In genomic region chr11:71787014-71787823, GRCh38 we compare ENCODE assay signal across 8 cellular contexts. TPM values are rescaled to one million over a fixed set of nuclear protein-coding genes. Genes with fewer than 3 reads are reported as not detected.
A peak's percentile ranks its signal among the peaks of the same experiment; 100 is the strongest.
DNase-seq lines count a peak whose midpoint lies in the region; ATAC-seq and TF ChIP-seq lines count a peak whose summit lies in the region.

No MANE protein-coding gene starts in this region.

- CTCF ChIA-PET in activated CD8-positive, alpha-beta memory T cell treated with anti-CD3 and anti-CD28 coated beads, Interleukin-2, amount 10 ng/mL, durations not matched to agents 7 days and 5 days (lab: Charles Lee): interaction anchor here (0.6 to 1.0 kb wide), 3 partner anchors 13 to 1581 kb away, joined by 3 to 4 read pairs (median 3); no protein-coding TSS in a partner anchor

- H3K27ac Mint-ChIP-seq in activated CD8-positive, alpha-beta memory T cell treated with anti-CD3 and anti-CD28 coated beads, Interleukin-2, amount 10 ng/mL, durations not matched to agents 7 days and 5 days: peak overlapping the region; percentile 97
- H3K27ac Mint-ChIP-seq in endodermal cell: peak overlapping the region; percentile 97

- H3K4me1 ChIP-seq in endodermal cell (ENCODE audit: control insufficient read depth, insufficient read depth, low read length) (no peaks in the 10 kb centered on the region), mesodermal cell (ENCODE audit: control insufficient read depth, insufficient read depth, low read length, poor library complexity, severe bottlenecking) (peaks cover 4% of the 10 kb centered on the region)

- WGBS in endodermal cell (ENCODE audit: insufficient coverage in 1 of 2, insufficient read length in 1 of 2), 2 experiments: 0% methylated on average over 9 to 55 of the region's 67 CpGs
- 0% methylated on average over 30 to 37 of the region's 67 CpGs for WGBS in mesodermal cell (ENCODE audit: insufficient coverage in 2 of 2), 2 experiments

- H3K4me3 ChIP-seq in endodermal cell (ENCODE audit: low read length): peak overlapping the region; percentile 83
- peak overlapping the region; percentile 47 for H3K4me3 ChIP-seq in mesodermal cell (ENCODE audit: extremely low read depth, insufficient read depth, low read length, poor library complexity, severe bottlenecking)

- peaks cover 9% of the 10 kb centered on the region for H3K27me3 Mint-ChIP-seq in activated CD8-positive, alpha-beta memory T cell treated with anti-CD3 and anti-CD28 coated beads, Interleukin-2, amount 10 ng/mL, durations not matched to agents 7 days and 5 days
- H3K27me3 Mint-ChIP-seq in endodermal cell (ENCODE audit: insufficient read depth): no peaks in the 10 kb centered on the region

- no peaks in the 10 kb centered on the region for H3K27me3 ChIP-seq in endodermal cell (ENCODE audit: control insufficient read depth, insufficient read depth, low read length, poor library complexity, severe bottlenecking)

- no peak for TF ChIP-seq CTCF in GM20000 (IDR thresholded peaks at IDR 0.05; ENCODE audit: extremely low read depth, missing control alignments)
- TF ChIP-seq CTCF in endodermal cell (conservative IDR thresholded peaks at IDR 0.05): no peak

- peak; percentile 95 for DNase-seq in COLO668 (lab: John Stamatoyannopoulos, UW; ENCODE audit: unreplicated experiment)
- DNase-seq in GM20000 (ENCODE audit: low spot score): peak; percentile 91
- peak; percentile 100 for DNase-seq in HT-29 (ENCODE audit: low spot score)
- DNase-seq in NOMO-1 treated with DMSO at 0.1 percent for 48 hours (lab: John Stamatoyannopoulos, UW; ENCODE audit: unreplicated experiment): peak; percentile 96
- peak; percentile 99 for DNase-seq in activated CD8-positive, alpha-beta memory T cell treated with anti-CD3 and anti-CD28 coated beads, Interleukin-2, amount 10 ng/mL, durations not matched to agents 7 days and 5 days
- DNase-seq in endodermal cell: peak; percentile 100
- DNase-seq in stimulated activated CD8-positive, alpha-beta memory T cell treated with anti-CD3 and anti-CD28 coated beads, Interleukin-15, amount 100 ng/mL, for 24 hours (ENCODE audit: low read depth): peak; percentile 94

- H3K9ac ChIP-seq in endodermal cell (ENCODE audit: extremely low read depth, low read length, poor library complexity, severe bottlenecking): peak overlapping the region; percentile 60

- peaks cover 25% of the 10 kb centered on the region for H3K4me1 Mint-ChIP-seq in activated CD8-positive, alpha-beta memory T cell treated with anti-CD3 and anti-CD28 coated beads, Interleukin-2, amount 10 ng/mL, durations not matched to agents 7 days and 5 days
- H3K4me1 Mint-ChIP-seq in endodermal cell: peaks cover 24% of the 10 kb centered on the region

- peak overlapping the region; percentile 44 for H3K27ac ChIP-seq in endodermal cell (ENCODE audit: low read depth, low read length)
- peak overlapping the region; percentile 74 for H3K27ac ChIP-seq in mesodermal cell (ENCODE audit: low read depth, low read length, severe bottlenecking)

- H3K4me3 Mint-ChIP-seq in activated CD8-positive, alpha-beta memory T cell treated with anti-CD3 and anti-CD28 coated beads, Interleukin-2, amount 10 ng/mL, durations not matched to agents 7 days and 5 days: peak overlapping the region; percentile 91
- peak overlapping the region; percentile 84 for H3K4me3 Mint-ChIP-seq in endodermal cell

- H3K9me3 ChIP-seq in endodermal cell (ENCODE audit: control insufficient read depth, low read length): no peaks in the 10 kb centered on the region
- no peaks in the 10 kb centered on the region for H3K9me3 ChIP-seq in mesodermal cell (ENCODE audit: control insufficient read depth, low read length)

- peak; percentile 95 for ATAC-seq in activated CD8-positive, alpha-beta memory T cell treated with anti-CD3 and anti-CD28 coated beads, Interleukin-2, amount 10 ng/mL, durations not matched to agents 7 days and 5 days

- no peaks in the 10 kb centered on the region for H3K36me3 Mint-ChIP-seq in activated CD8-positive, alpha-beta memory T cell treated with anti-CD3 and anti-CD28 coated beads, Interleukin-2, amount 10 ng/mL, durations not matched to agents 7 days and 5 days
- H3K36me3 Mint-ChIP-seq in endodermal cell (ENCODE audit: low read depth): peaks cover 8% of the 10 kb centered on the region

- no peaks in the 10 kb centered on the region for H3K9me3 Mint-ChIP-seq in activated CD8-positive, alpha-beta memory T cell treated with anti-CD3 and anti-CD28 coated beads, Interleukin-2, amount 10 ng/mL, durations not matched to agents 7 days and 5 days (ENCODE audit: low read depth)
- no peaks in the 10 kb centered on the region for H3K9me3 Mint-ChIP-seq in endodermal cell

- no peaks in the 10 kb centered on the region for H3K36me3 ChIP-seq in endodermal cell (ENCODE audit: control insufficient read depth, insufficient read depth, low read length)
- H3K36me3 ChIP-seq in mesodermal cell (ENCODE audit: control insufficient read depth, insufficient read depth, low read length): no peaks in the 10 kb centered on the region

RNA-seq across cellular contexts. Expression of gene DEFB108B, which starts 45.8 kb away (rescaled TPM):
- not detected in 2 replicates for total RNA-seq in HT-29 (2014; rRNA removed; shearing (Covaris generic))
- not detected for total RNA-seq in activated CD8-positive, alpha-beta memory T cell treated with anti-CD3 and anti-CD28 coated beads, Interleukin-2, amount 10 ng/mL, durations not matched to agents 7 days and 5 days
- not detected for total RNA-seq in endodermal cell
- polyA plus RNA-seq in endodermal cell (2013, experiment 1 of 2): not detected
- polyA plus RNA-seq in endodermal cell (2013, experiment 2 of 2): not detected
- polyA plus RNA-seq in mesodermal cell (2013, experiment 1 of 2): not detected
- not detected for polyA plus RNA-seq in mesodermal cell (2013, experiment 2 of 2)

Comparison
In these comparisons a context has a peak if more than half of its experiments do, and no peak if none do; other contexts are left out.
1. Peak in every context shown above with its lines: DNase-seq, ATAC-seq, H3K4me3 ChIP-seq and H3K27ac ChIP-seq.